In the genomic region with DNA sequence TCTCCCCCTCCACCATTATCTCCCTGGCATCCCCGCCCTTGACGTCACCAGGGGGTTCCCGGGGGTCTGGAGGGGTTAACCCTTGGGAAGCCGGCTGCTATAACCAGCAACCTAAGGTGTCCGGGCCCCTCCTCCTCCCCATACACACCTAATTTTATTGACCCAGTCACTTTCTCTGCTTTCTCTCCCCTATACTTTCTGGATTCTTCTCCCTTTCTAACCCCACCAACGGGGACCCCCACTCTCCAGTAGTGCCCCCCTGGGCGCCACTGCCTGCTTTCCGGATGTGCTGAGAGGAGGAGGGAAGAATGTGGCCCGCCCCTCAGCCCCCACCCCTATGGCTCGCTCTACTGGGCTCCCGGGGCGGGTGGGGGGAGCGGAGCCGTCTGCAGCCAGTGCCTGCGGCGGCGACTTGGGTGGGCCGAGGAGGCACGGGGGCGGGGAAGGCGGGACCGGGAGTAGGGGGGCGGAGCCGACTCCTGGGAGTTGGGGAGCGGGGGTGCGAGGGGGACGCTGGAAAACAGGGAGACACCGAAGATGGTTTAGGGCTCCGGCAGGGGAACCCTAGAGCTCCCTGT, we compare ENCODE assay signal across 8 cellular contexts. TPM values are rescaled to one million over a fixed set of nuclear protein-coding genes. Genes with fewer than 3 reads are reported as not detected.
A peak's percentile ranks its signal among the peaks of the same experiment; 100 is the strongest.
DNase-seq lines count a peak whose midpoint lies in the region; ATAC-seq and TF ChIP-seq lines count a peak whose summit lies in the region.

No MANE protein-coding gene starts in this region.

- H3K9me3 Mint-ChIP-seq in HFFc6 (no peaks in the 10 kb centered on the region), natural killer cell (no peaks in the 10 kb centered on the region)

- no peak for TF ChIP-seq CTCF in HFFc6 (IDR thresholded peaks at IDR 0.05)
- no peak for TF ChIP-seq CTCF in fibroblast of mammary gland (conservative IDR thresholded peaks at IDR 0.05; ENCODE audit: control insufficient read depth, insufficient read depth, low read depth, low read length)
- TF ChIP-seq CTCF in natural killer cell (IDR thresholded peaks at IDR 0.05): no peak

- ATAC-seq in natural killer cell (no peak), GM21515 (IDR thresholded peaks at IDR 0.05; ENCODE audit: unreplicated experiment) (no peak), GM21360 (IDR thresholded peaks at IDR 0.05; ENCODE audit: unreplicated experiment) (no peak)

- no peaks in the 10 kb centered on the region for H3K36me3 Mint-ChIP-seq in HFFc6 (ENCODE audit: low read depth)
- no peaks in the 10 kb centered on the region for H3K36me3 Mint-ChIP-seq in natural killer cell

- H3K27ac Mint-ChIP-seq in HFFc6 (peak overlapping the region; percentile 87), natural killer cell (peak overlapping the region in 1 of 2 donors; percentile 96)

- peak overlapping the region; percentile 71 for H3K4me3 ChIP-seq in fibroblast of mammary gland (ENCODE audit: control insufficient read depth, low read depth, low read length)

- intact Hi-C loops in natural killer cell (cut with micrococcal nuclease): no loop called here

- peak overlapping the region; percentile 93 for H3K4me3 Mint-ChIP-seq in HFFc6
- H3K4me3 Mint-ChIP-seq in natural killer cell: peak overlapping the region; percentile 93

- H3K27me3 Mint-ChIP-seq in HFFc6 (ENCODE audit: insufficient read depth) (peaks cover 10% of the 10 kb centered on the region), natural killer cell (ENCODE audit: low read depth in 2 of 2) (peaks cover 0 to 15% of the 10 kb centered on the region in 2 donors)

- peak in 10 of 14 donors; percentile 14 to 53 (median 21) for DNase-seq in C1 segment of cervical spinal cord (lab: John Stamatoyannopoulos, UW)
- DNase-seq in HFFc6: peak; percentile 40
- peak; percentile 38 to 39 for DNase-seq in activated CD4-positive, alpha-beta T cell treated with anti-CD3 and anti-CD28 coated beads, Interleukin-2, amount 50 U/mL, for 48 hours
- peak; percentile 37 for DNase-seq in fibroblast of mammary gland (ENCODE audit: low read depth)
- no peak for DNase-seq in natural killer cell
- DNase-seq in DMS79 (lab: John Stamatoyannopoulos, UW): no peak

- H3K4me1 Mint-ChIP-seq in HFFc6 (ENCODE audit: low read depth): peaks cover 40% of the 10 kb centered on the region
- peaks cover 54 to 58% of the 10 kb centered on the region in 2 donors for H3K4me1 Mint-ChIP-seq in natural killer cell

RNA-seq across cellular contexts. Expression of a gene that starts 1.8 kb away (rescaled TPM):
- 1 to 10 TPM; 3.9 to 5.8 (median 4.6) TPM for total RNA-seq in HFFc6 (2021; fragmentation: NEBNext Ultra II Directional; extraction: Animal tissue kit (Norgen Biotek cat#: 25700))
- total RNA-seq in natural killer cell: 1 to 10 TPM in 1 of 3 donors, under 1 TPM in 2; 0.50 to 1.4 (median 0.99) TPM

RNA-seq across cellular contexts. Expression of a gene that starts 6.3 kb away (rescaled TPM):
- under 1 TPM in 5 of 6 experiments, not detected in 1; 0.12 to 0.34 (median 0.18) TPM for total RNA-seq in HFFc6 (2021; fragmentation: NEBNext Ultra II Directional; extraction: Animal tissue kit (Norgen Biotek cat#: 25700))
- not detected for total RNA-seq in natural killer cell

RNA-seq across cellular contexts. Expression of a gene that starts 18.3 kb away (rescaled TPM):
- total RNA-seq in HFFc6 (2021; fragmentation: NEBNext Ultra II Directional; extraction: Animal tissue kit (Norgen Biotek cat#: 25700)): under 1 TPM in 5 of 6 experiments, not detected in 1; 0.11 to 0.85 (median 0.21) TPM
- 1,000 to 10,000 TPM in 2 of 3 donors, 100 to 1,000 TPM in 1; 558 to 1,091 (median 1,015) TPM for total RNA-seq in natural killer cell

RNA-seq across cellular contexts. Expression of a gene that starts 26.5 kb away (rescaled TPM):
- total RNA-seq in HFFc6 (2021; fragmentation: NEBNext Ultra II Directional; extraction: Animal tissue kit (Norgen Biotek cat#: 25700)): 100 to 1,000 TPM; 179 to 207 (median 193) TPM
- total RNA-seq in natural killer cell: 100 to 1,000 TPM; 200 to 237 (median 218) TPM

RNA-seq across cellular contexts. Expression of a gene that starts 26.8 kb away (rescaled TPM):
- not detected for total RNA-seq in HFFc6 (2021; fragmentation: NEBNext Ultra II Directional; extraction: Animal tissue kit (Norgen Biotek cat#: 25700))
- under 1 TPM; 0.18 to 0.35 (median 0.31) TPM for total RNA-seq in natural killer cell

Comparison
In these comparisons a context has a peak if more than half of its experiments do, and no peak if none do; other contexts are left out.
1. DNase-seq: peak in C1 segment of cervical spinal cord (10 of 14), HFFc6 (single experiment), activated CD4-positive, alpha-beta T cell treated with anti-CD3 and anti-CD28 coated beads, Interleukin-2, amount 50 U/mL, for 48 hours (2 of 2) and fibroblast of mammary gland (single experiment); none in natural killer cell (single experiment) and DMS79 (single experiment).
2. RNA of a gene that starts 18.3 kb away (total RNA-seq): 558 to 1,091 TPM in natural killer cell; 0.11 to 0.85 TPM in HFFc6; every median in the first group is over 100 times any median in the second.